In the genomic region with DNA sequence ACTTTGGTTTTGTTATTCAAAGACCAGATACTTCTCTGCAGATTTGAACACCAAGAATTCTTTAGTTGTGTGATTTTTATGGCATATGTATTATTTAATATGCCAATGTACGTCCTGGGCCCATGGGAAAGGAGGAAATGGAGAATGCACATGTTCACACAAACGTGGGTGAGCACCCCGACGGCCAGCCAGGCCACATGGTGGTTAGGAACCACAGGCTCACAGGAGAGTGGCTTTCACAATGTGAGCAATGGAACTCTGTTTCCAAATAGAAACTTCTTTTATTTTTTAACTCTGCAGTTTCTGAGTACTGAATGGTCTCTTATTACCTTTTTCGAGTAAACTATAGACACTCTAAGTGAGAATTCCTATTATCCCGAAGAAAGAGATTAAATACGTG, we compare ENCODE assay signal across 32 cellular contexts. TPM values are rescaled to one million over a fixed set of nuclear protein-coding genes. Genes with fewer than 3 reads are reported as not detected.
"Had no signal": no experiment of that assay in that cellular context is flagged by ENCODE, and none has a peak within 500 bp of the region (broad histone marks: within the 10 kb centered on the region; RNA-seq: fewer than 3 reads in every experiment).

No MANE protein-coding gene starts in this region.

- DNase-seq: activated CD4-positive, alpha-beta memory T cell treated with anti-CD3 and anti-CD28 coated beads for 36 hours; activated CD4-positive, alpha-beta T cell treated with anti-CD3 and anti-CD28 coated beads for 36 hours; activated CD4-positive, alpha-beta T cell treated with anti-CD3 and anti-CD28 coated beads, Interleukin-2, amount 50 U/mL, for 1 hour; activated CD8-positive, alpha-beta memory T cell treated with anti-CD3 and anti-CD28 coated beads for 24 hours; activated CD8-positive, alpha-beta memory T cell treated with anti-CD3 and anti-CD28 coated beads, Interleukin-2, amount 10 ng/mL, durations not matched to agents 7 days and 5 days; activated CD8-positive, alpha-beta memory T cell treated with anti-CD3 and anti-CD28 coated beads, Interleukin-2, amount 50 U/mL, for 48 hours; activated effector memory CD4-positive, alpha-beta T cell treated with Interleukin-2 at 50 U/mL for 16 hours; activated naive CD4-positive, alpha-beta T cell treated with anti-CD3 and anti-CD28 coated beads, Interleukin-2, amount 50 U/mL, for 16 hours; activated naive CD8-positive, alpha-beta T cell treated with anti-CD3 and anti-CD28 coated beads for 36 hours; activated T-cell treated with anti-CD3 and anti-CD28 coated beads, Interleukin-2, amount 50 U/mL, for 48 hours; amniotic stem cell; aorta; brain microvascular endothelial cell; central memory CD4-positive, alpha-beta T cell; NCI-H1048; NCI-H1105 treated with DMSO at 0.1 percent for 48 hours; NCI-H1436; NCI-H1694; NCI-H1930; NCI-H2081 treated with DMSO at 0.1 percent for 48 hours; NCI-H226; NCI-H446 treated with DMSO at 0.1 percent for 48 hours; NCI-H524; NCI-H69; SHP77; SK-N-SH had no signal

- H3K4me3 ChIP-seq: SJSA1 had no signal

- H3K4me3 Mint-ChIP-seq: activated CD4-positive, alpha-beta memory T cell treated with anti-CD3 and anti-CD28 coated beads for 36 hours; activated CD4-positive, alpha-beta T cell treated with anti-CD3 and anti-CD28 coated beads for 36 hours; activated CD8-positive, alpha-beta memory T cell treated with anti-CD3 and anti-CD28 coated beads, Interleukin-2, amount 10 ng/mL, durations not matched to agents 7 days and 5 days; activated naive CD8-positive, alpha-beta T cell treated with anti-CD3 and anti-CD28 coated beads for 36 hours; T-helper 1 cell treated with Interleukin-12 subunit alpha and Interleukin-12 subunit beta and Interleukin-4 antibody, amounts not matched to agents 30 μg/mL and 1 μg/mL, for 36 hours; T-helper 2 cell treated with Interferon-gamma antibody and Interleukin-4, amounts not matched to agents 5 μg/mL and 100 μg/mL, for 36 hours; WTC11 had no signal

- H3K36me3 Mint-ChIP-seq: activated CD4-positive, alpha-beta memory T cell treated with anti-CD3 and anti-CD28 coated beads for 36 hours; activated CD8-positive, alpha-beta memory T cell treated with anti-CD3 and anti-CD28 coated beads, Interleukin-2, amount 10 ng/mL, durations not matched to agents 7 days and 5 days; activated naive CD8-positive, alpha-beta T cell treated with anti-CD3 and anti-CD28 coated beads for 36 hours had no signal

- H3K36me3 ChIP-seq: brain microvascular endothelial cell, SJSA1 had no signal

- H3K4me1 Mint-ChIP-seq: activated CD4-positive, alpha-beta T cell treated with anti-CD3 and anti-CD28 coated beads for 36 hours had no signal

- H3K27me3 Mint-ChIP-seq: activated CD8-positive, alpha-beta memory T cell treated with anti-CD3 and anti-CD28 coated beads, Interleukin-2, amount 10 ng/mL, durations not matched to agents 7 days and 5 days had no signal

- H3K27ac Mint-ChIP-seq: activated CD4-positive, alpha-beta memory T cell treated with anti-CD3 and anti-CD28 coated beads for 36 hours; activated CD4-positive, alpha-beta T cell treated with anti-CD3 and anti-CD28 coated beads for 36 hours; activated CD8-positive, alpha-beta memory T cell treated with anti-CD3 and anti-CD28 coated beads, Interleukin-2, amount 10 ng/mL, durations not matched to agents 7 days and 5 days; activated naive CD8-positive, alpha-beta T cell treated with anti-CD3 and anti-CD28 coated beads for 36 hours; T-helper 1 cell treated with Interleukin-12 subunit alpha and Interleukin-12 subunit beta and Interleukin-4 antibody, amounts not matched to agents 30 μg/mL and 1 μg/mL, for 36 hours; T-helper 2 cell treated with Interferon-gamma antibody and Interleukin-4, amounts not matched to agents 5 μg/mL and 100 μg/mL, for 36 hours; WTC11 had no signal

- H3K27me3 ChIP-seq: brain microvascular endothelial cell, SJSA1 had no signal

- H3K27ac ChIP-seq: brain microvascular endothelial cell, SJSA1 had no signal

- H3K9me3 ChIP-seq: SJSA1, SK-N-SH had no signal

- H3K9me3 Mint-ChIP-seq: activated CD4-positive, alpha-beta memory T cell treated with anti-CD3 and anti-CD28 coated beads for 36 hours; activated naive CD8-positive, alpha-beta T cell treated with anti-CD3 and anti-CD28 coated beads for 36 hours; T-helper 1 cell treated with Interleukin-12 subunit alpha and Interleukin-12 subunit beta and Interleukin-4 antibody, amounts not matched to agents 30 μg/mL and 1 μg/mL, for 36 hours; T-helper 2 cell treated with Interferon-gamma antibody and Interleukin-4, amounts not matched to agents 5 μg/mL and 100 μg/mL, for 36 hours had no signal

- H3K4me1 ChIP-seq: SJSA1 had no signal

- ATAC-seq: activated CD4-positive, alpha-beta T cell treated with anti-CD3 and anti-CD28 coated beads for 36 hours; activated CD4-positive, CD25-positive, alpha-beta regulatory T cell treated with anti-CD3 and anti-CD28 coated beads, Interleukin-2, amount 50 U/mL, for 24 hours; activated CD8-positive, alpha-beta memory T cell treated with anti-CD3 and anti-CD28 coated beads, Interleukin-2, amount 10 ng/mL, durations not matched to agents 7 days and 5 days; Panc1; WTC11 had no signal

RNA-seq across cellular contexts. Expression of a gene that starts 58.0 kb away (rescaled TPM):
- total RNA-seq: activated CD4-positive, alpha-beta memory T cell treated with anti-CD3 and anti-CD28 coated beads for 36 hours; activated CD8-positive, alpha-beta memory T cell treated with anti-CD3 and anti-CD28 coated beads, Interleukin-2, amount 10 ng/mL, durations not matched to agents 7 days and 5 days; activated naive CD8-positive, alpha-beta T cell treated with anti-CD3 and anti-CD28 coated beads for 36 hours had no signal
